In genomic region chr17:47291242-47291873, GRCh38 we compare ENCODE assay signal across 15 cellular contexts. TPM values are rescaled to one million over a fixed set of nuclear protein-coding genes. Genes with fewer than 3 reads are reported as not detected.
"Had no signal": no experiment of that assay in that cellular context is flagged by ENCODE, and none has a peak within 500 bp of the region (broad histone marks: within the 10 kb centered on the region; RNA-seq: fewer than 3 reads in every experiment).

No MANE protein-coding gene starts in this region.

- H3K9me3 ChIP-seq: heart left ventricle, left ventricle myocardium inferior, testis, uterus had no signal

- DNase-seq: activated CD4-positive, alpha-beta T cell treated with anti-CD3 and anti-CD28 coated beads, Interleukin-2, amount 10 ng/mL, durations not matched to agents 24 days and 14 days; activated CD8-positive, alpha-beta memory T cell treated with anti-CD3 and anti-CD28 coated beads for 24 hours; activated naive CD4-positive, alpha-beta T cell treated with anti-CD3 and anti-CD28 coated beads, Interleukin-2, amount 50 U/mL, for 16 hours; amniotic stem cell; foreskin melanocyte; heart left ventricle; islet precursor cell; left ventricle myocardium inferior; mesenchymal stem cell; stimulated activated CD4-positive, alpha-beta T cell treated with anti-CD3 and anti-CD28 coated beads, Interleukin-4, amount 100 ng/mL, for 1 hour; stimulated activated naive CD8-positive, alpha-beta T cell treated with anti-CD3 and anti-CD28 coated beads, Interleukin-15, amount 100 ng/mL, for 72 hours; T-helper 9 cell; testis; uterus; WERI-Rb-1 had no signal

- H3K36me3 ChIP-seq: uterus, WERI-Rb-1 had no signal

- H3K27me3 ChIP-seq: heart left ventricle, testis, uterus had no signal

- H3K4me3 ChIP-seq: heart left ventricle, left ventricle myocardium inferior, testis, uterus had no signal

- H3K27ac ChIP-seq: heart left ventricle, left ventricle myocardium inferior, testis, uterus, WERI-Rb-1 had no signal

- ATAC-seq: heart left ventricle; stimulated activated naive CD8-positive, alpha-beta T cell treated with anti-CD3 and anti-CD28 coated beads, Interleukin-15, amount 100 ng/mL, for 72 hours had no signal

RNA-seq across cellular contexts. Expression of gene ITGB3, which starts 37.7 kb away (rescaled TPM):
- total RNA-seq: activated CD4-positive, alpha-beta T cell treated with anti-CD3 and anti-CD28 coated beads, Interleukin-2, amount 10 ng/mL, durations not matched to agents 24 days and 14 days had no signal
